10 cellular contexts compared by ENCODE assay signal in genomic region chr7:108503112-108504026, GRCh38. TPM values are rescaled to one million over a fixed set of nuclear protein-coding genes. Genes with fewer than 3 reads are reported as not detected.
DNase-seq lines count a peak whose midpoint lies in the region; ATAC-seq and TF ChIP-seq lines count a peak whose summit lies in the region.
"Had no signal": no experiment of that assay in that cellular context is flagged by ENCODE, and none has a peak within 500 bp of the region (broad histone marks: within the 10 kb centered on the region; RNA-seq: fewer than 3 reads in every experiment).

No MANE protein-coding gene starts in this region.

- no peak overlapping the region for H3K4me3 Mint-ChIP-seq in H9
- no peak overlapping the region for H3K4me3 Mint-ChIP-seq in nephron

- H3K79me1 ChIP-seq in H9 (ENCODE audit: insufficient read depth, low read depth, low read length, poor library complexity, severe bottlenecking) = no peaks in the 10 kb centered on the region

- no peak overlapping the region for H2BK5ac ChIP-seq in H9 (ENCODE audit: insufficient read length, low read length)

- no peaks in the 10 kb centered on the region for H4K20me1 ChIP-seq in H9 (ENCODE audit: control insufficient read depth, insufficient read depth, insufficient read length)

- no peak overlapping the region for H2AK5ac ChIP-seq in H9 (ENCODE audit: insufficient read length, low read length)

- no peaks in the 10 kb centered on the region for H3K4me1 ChIP-seq in H9 (ENCODE audit: insufficient read depth, low read length)

- ATAC-seq in GM18858 (IDR thresholded peaks at IDR 0.05; ENCODE audit: unreplicated experiment) = peak; percentile 97
- ATAC-seq: K562 had no signal

- no peaks in the 10 kb centered on the region for H3K23me2 ChIP-seq in H9 (ENCODE audit: insufficient read length, low read depth, low read length, poor library complexity, severe bottlenecking)

- no peak overlapping the region for H3K4me2 ChIP-seq in H9 (ENCODE audit: insufficient read depth, insufficient read length, low read length)

- no peak overlapping the region for H3K27ac ChIP-seq in H9 (ENCODE audit: insufficient read length, low read depth, low read length)

- H3K27me3 ChIP-seq in H9 (ENCODE audit: insufficient read depth, low read length) = no peaks in the 10 kb centered on the region
- H3K27me3 ChIP-seq: heart right ventricle had no signal

- no peaks in the 10 kb centered on the region for H3K79me2 ChIP-seq in H9 (ENCODE audit: insufficient read depth, low read length)

- H3K9me3 Mint-ChIP-seq in H9 (no peaks in the 10 kb centered on the region), nephron (no peaks in the 10 kb centered on the region)

- H3K27me3 Mint-ChIP-seq in H9 (ENCODE audit: low read depth) = no peaks in the 10 kb centered on the region
- no peaks in the 10 kb centered on the region for H3K27me3 Mint-ChIP-seq in nephron (ENCODE audit: low read depth)

- no peak overlapping the region for H2AFZ ChIP-seq in H9 (ENCODE audit: low read length)

- WGBS in H9 (ENCODE audit: extremely low coverage, insufficient read length, low lambda C conversion rate) = no CpG with 5 or more reads among the region's 5 CpGs

- no peak overlapping the region for H3T11ph ChIP-seq in H9 (ENCODE audit: low read length)

- H3K4ac ChIP-seq in H9 (ENCODE audit: low read depth, low read length) = no peak overlapping the region

- no peak overlapping the region for H3K23ac ChIP-seq in H9 (ENCODE audit: insufficient read length, low read depth, low read length)

- H4K91ac ChIP-seq in H9 (ENCODE audit: insufficient read length, low read depth, low read length) = no peak overlapping the region

- no peak overlapping the region for H2BK20ac ChIP-seq in H9 (ENCODE audit: low read depth, low read length, poor library complexity, severe bottlenecking)

- no peak overlapping the region for H3K56ac ChIP-seq in H9 (ENCODE audit: insufficient read length, low read depth, low read length)

- DNase-seq in H9 (no peak), LHCN-M2 (ENCODE audit: low read depth) (peak; percentile 79), GM19238 (ENCODE audit: insufficient read length, low spot score) (no peak)
- no peak for DNase-seq in stimulated activated CD4-positive, alpha-beta T cell treated with anti-CD3 and anti-CD28 coated beads, Interleukin-15, amount 100 ng/mL, for 24 hours
- DNase-seq in activated CD4-positive, alpha-beta T cell treated with anti-CD3 and anti-CD28 coated beads, Interleukin-2, amount 50 U/mL, for 48 hours = no peak
- DNase-seq in stimulated activated CD4-positive, alpha-beta T cell treated with anti-CD3 and anti-CD28 coated beads, Interleukin-2, amount 100 ng/mL, for 48 hours = no peak
- DNase-seq: heart right ventricle had no signal

- H3K4me1 Mint-ChIP-seq in H9 (peaks cover 0 to 4% of the 10 kb centered on the region in 2 experiments; a peak in 1 of 4 replicates), nephron (peaks cover 20% of the 10 kb centered on the region)

- no peak overlapping the region for H3K9ac ChIP-seq in H9 (ENCODE audit: extremely low read depth, insufficient read length, low read length)

- no peaks in the 10 kb centered on the region for H3K9me3 ChIP-seq in H9 (ENCODE audit: control insufficient read depth, low read depth, low read length)
- H3K9me3 ChIP-seq: heart right ventricle had no signal

- no peak overlapping the region for H2BK15ac ChIP-seq in H9 (ENCODE audit: low read depth, low read length)

- no peak for TF ChIP-seq CTCF in H9 (conservative IDR thresholded peaks at IDR 0.05)
- TF ChIP-seq CTCF in nephron (IDR thresholded peaks at IDR 0.05; ENCODE audit: unreplicated experiment in 3 of 3) = no peak

- H4K5ac ChIP-seq in H9 (ENCODE audit: insufficient read length, low read depth, low read length) = no peak overlapping the region

- no peak overlapping the region for H2BK120ac ChIP-seq in H9 (ENCODE audit: low read depth, low read length, poor library complexity, severe bottlenecking)

- H3K14ac ChIP-seq in H9 (ENCODE audit: insufficient read depth, low read length) = no peak overlapping the region

- H3K27ac Mint-ChIP-seq in H9 = peak overlapping the region in 2 of 3 experiments; percentile 3 to 75; a peak in 4 of 7 replicates
- peak overlapping the region; percentile 54 to 88 (median 62) for H3K27ac Mint-ChIP-seq in nephron

- no peak overlapping the region for H2BK12ac ChIP-seq in H9 (ENCODE audit: insufficient read length, low read depth, low read length)

- H3K36me3 Mint-ChIP-seq in H9 (ENCODE audit: insufficient read depth in 1 of 3, low read depth in 3 of 3) (peaks cover 1 to 24% (median 14%) of the 10 kb centered on the region in 3 experiments; a peak in 5 of 7 replicates), nephron (ENCODE audit: low read depth) (peaks cover 53% of the 10 kb centered on the region)

- no peak overlapping the region for H4K8ac ChIP-seq in H9 (replicated peaks; ENCODE audit: insufficient read length, low read depth, low read length)

- no peak overlapping the region for H3K18ac ChIP-seq in H9 (ENCODE audit: insufficient read length, low read depth, low read length)

RNA-seq across cellular contexts. Expression of gene PNPLA8, which starts 22.6 kb away (rescaled TPM):
- 10.7 and 11.7 TPM in 2 replicates for total RNA-seq in H9 (2021)
- total RNA-seq in LHCN-M2 (2014; rRNA removed) = 33.9 and 44.5 TPM in 2 replicates
- polyA plus RNA-seq in LHCN-M2 (2012) = 10.9 TPM

RNA-seq across cellular contexts. Expression of gene NRCAM, which starts 47.1 kb away (rescaled TPM):
- total RNA-seq in H9 (2021) = 1.8 and 2.3 TPM in 2 replicates
- 6.0 and 8.9 TPM in 2 replicates for total RNA-seq in LHCN-M2 (2014; rRNA removed)
- 1.9 TPM for polyA plus RNA-seq in LHCN-M2 (2012)
